8 cellular contexts compared by ENCODE assay signal in the genomic region with DNA sequence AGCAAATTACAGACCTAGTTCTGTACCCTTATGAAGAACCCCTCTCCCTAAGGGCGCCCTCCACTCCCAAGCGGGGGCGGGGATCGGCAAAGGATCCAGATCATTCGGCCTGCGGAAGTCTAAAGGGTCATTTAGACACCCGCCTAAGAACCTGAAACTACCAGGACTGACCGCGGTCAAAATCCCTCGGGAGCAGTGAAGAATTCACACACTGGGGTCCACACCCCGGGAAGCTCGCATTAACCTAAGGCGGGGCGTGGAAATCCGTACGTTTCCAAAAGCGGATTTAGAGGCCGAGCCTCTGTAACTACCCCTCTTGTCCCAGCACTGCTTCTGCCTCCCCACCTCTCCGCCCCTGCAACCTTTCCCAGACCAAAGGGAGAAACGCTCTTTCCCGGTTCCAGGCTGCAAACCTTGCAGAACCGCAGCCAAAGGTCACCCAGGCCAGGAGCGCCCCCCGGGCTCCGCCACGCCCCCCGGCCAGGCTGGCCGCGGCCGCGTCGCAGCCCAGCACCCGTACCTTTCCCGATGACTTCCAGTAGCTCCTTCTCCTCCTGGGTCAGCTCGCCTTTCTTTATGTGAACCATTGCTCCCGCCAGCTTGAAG. TPM values are rescaled to one million over a fixed set of nuclear protein-coding genes. Genes with fewer than 3 reads are reported as not detected.
DNase-seq lines count a peak whose midpoint lies in the region; ATAC-seq and TF ChIP-seq lines count a peak whose summit lies in the region.

No MANE protein-coding gene starts in this region.

- H3K27ac ChIP-seq in HEK293 (ENCODE audit: extremely low read depth, low read depth, low read length): peak overlapping the region; percentile 65; the same call in 1 of the 2 replicates
- H3K27ac ChIP-seq in RWPE2 (ENCODE audit: poor library complexity, severe bottlenecking): peak overlapping the region; percentile 66
- peak overlapping the region; percentile 72 for H3K27ac ChIP-seq in effector memory CD4-positive, alpha-beta T cell (ENCODE audit: insufficient read depth, low read length, poor library complexity, severe bottlenecking)

- POLR2A ChIA-PET in HEK293 (lab: Yijun Ruan, JAX): interaction anchor here (0.6 to 2.6 kb wide), 9 partner anchors 8 to 343 kb away, joined by 3 to 11 read pairs (median 7); no protein-coding TSS in a partner anchor

- no peak for TF ChIP-seq CTCF in HEK293 (tag by site-specific recombination; IDR thresholded peaks at IDR 0.05)
- no peak for TF ChIP-seq CTCF in RWPE2 (IDR thresholded peaks at IDR 0.05; ENCODE audit: poor library complexity, severe bottlenecking)
- no peak for TF ChIP-seq CTCF in mucosa of descending colon (IDR thresholded peaks at IDR 0.05)
- TF ChIP-seq CTCF in type B pancreatic cell (conservative IDR thresholded peaks at IDR 0.05): no peak

- peaks cover 42% of the 10 kb centered on the region for H3K4me1 Mint-ChIP-seq in type B pancreatic cell (ENCODE audit: unreplicated experiment)

- peak; percentile 33 for DNase-seq in COR-L47 (lab: John Stamatoyannopoulos, UW)
- peak; percentile 42 for DNase-seq in RWPE2 (ENCODE audit: low spot score)
- DNase-seq in effector memory CD4-positive, alpha-beta T cell: no peak
- DNase-seq in mucosa of descending colon: peak; percentile 63 to 75 (median 69)
- peak; percentile 75 for DNase-seq in type B pancreatic cell (ENCODE audit: extremely low spot score, unreplicated experiment)
- DNase-seq in KBM-7: no peak

- H3K9me3 ChIP-seq in HEK293 (ENCODE audit: control insufficient read depth, insufficient read depth, low read depth, low read length) (no peaks in the 10 kb centered on the region), RWPE2 (ENCODE audit: severe bottlenecking) (no peaks in the 10 kb centered on the region), mucosa of descending colon (no peaks in the 10 kb centered on the region)
- H3K9me3 ChIP-seq in effector memory CD4-positive, alpha-beta T cell (ENCODE audit: control insufficient read depth, low read length): no peaks in the 10 kb centered on the region

- H3K36me3 ChIP-seq in HEK293 (ENCODE audit: control insufficient read depth in 2 of 2, insufficient read depth in 1 of 2, low read length in 2 of 2): no peaks in the 10 kb centered on the region; a peak in 2 of 3 replicates
- H3K36me3 ChIP-seq in RWPE2 (ENCODE audit: low read depth): peaks cover 3% of the 10 kb centered on the region
- no peaks in the 10 kb centered on the region for H3K36me3 ChIP-seq in effector memory CD4-positive, alpha-beta T cell (ENCODE audit: control insufficient read depth, insufficient read depth, low read length)
- H3K36me3 ChIP-seq in mucosa of descending colon (ENCODE audit: low read depth): no peaks in the 10 kb centered on the region

- H3K4me3 ChIP-seq in HEK293 (ENCODE audit: low read depth, low read length): peak overlapping the region; percentile 82
- H3K4me3 ChIP-seq in RWPE2 (ENCODE audit: severe bottlenecking): peak overlapping the region; percentile 84
- H3K4me3 ChIP-seq in effector memory CD4-positive, alpha-beta T cell (ENCODE audit: insufficient read depth, low read depth, low read length, poor library complexity, severe bottlenecking): peak overlapping the region; percentile 98
- peak overlapping the region; percentile 52 for H3K4me3 ChIP-seq in mucosa of descending colon

- H3K27me3 ChIP-seq in RWPE2 (ENCODE audit: insufficient read depth, poor library complexity, severe bottlenecking): no peaks in the 10 kb centered on the region
- H3K27me3 ChIP-seq in effector memory CD4-positive, alpha-beta T cell (replicated peaks; ENCODE audit: control insufficient read depth, insufficient read depth, low read length, poor library complexity, severe bottlenecking): no peaks in the 10 kb centered on the region

- no peaks in the 10 kb centered on the region for H3K9me3 Mint-ChIP-seq in type B pancreatic cell

- CTCF ChIA-PET in HEK293 (lab: Yijun Ruan, JAX): no interaction called here

- H3K36me3 Mint-ChIP-seq in type B pancreatic cell: peaks cover 8% of the 10 kb centered on the region

- ATAC-seq in RWPE2 (ENCODE audit: low read depth) (peak; percentile 23), mucosa of descending colon (peak; percentile 43), HG03457 (IDR thresholded peaks at IDR 0.05; ENCODE audit: unreplicated experiment) (no peak)

- H3K27ac Mint-ChIP-seq in type B pancreatic cell: peak overlapping the region; percentile 96

- no peaks in the 10 kb centered on the region for H3K27me3 Mint-ChIP-seq in type B pancreatic cell

- H3K4me1 ChIP-seq in HEK293 (ENCODE audit: control insufficient read depth, insufficient read depth, low read length): 0 out of 2 replicates have a peak, but pooled peaks cover 7% of the 10 kb centered on the region
- H3K4me1 ChIP-seq in RWPE2 (ENCODE audit: insufficient read depth, poor library complexity, severe bottlenecking): peaks cover 30% of the 10 kb centered on the region
- peaks cover 10% of the 10 kb centered on the region for H3K4me1 ChIP-seq in effector memory CD4-positive, alpha-beta T cell (ENCODE audit: control insufficient read depth, insufficient read depth, low read length, poor library complexity, severe bottlenecking)
- peaks cover 21% of the 10 kb centered on the region for H3K4me1 ChIP-seq in mucosa of descending colon (ENCODE audit: low read depth)

- intact Hi-C loops in mucosa of descending colon (cut with DNase I, micrococcal nuclease): no loop called here

- in situ Hi-C loops in KBM-7 (cut with MboI; ENCODE audit: low pct_unique_long_range_greater_than_20kb, low sequenced_read_pairs): no loop called here

- peak overlapping the region; percentile 100 for H3K4me3 Mint-ChIP-seq in type B pancreatic cell

TF ChIP-seq in HEK293, 187 proteins besides CTCF, POLR2A, EP300 and RAD21 (continues in another document):
- peak; percentile 49 for TF ChIP-seq GLIS2 (tag by site-specific recombination; IDR thresholded peaks at IDR 0.05)
- peak; percentile 84 for TF ChIP-seq KLF9 (tag by site-specific recombination; IDR thresholded peaks at IDR 0.05; ENCODE audit: low read depth)
- no peak for TF ChIP-seq ZNF629 (tag by site-specific recombination; IDR thresholded peaks at IDR 0.05)
- TF ChIP-seq, protein P1, sequence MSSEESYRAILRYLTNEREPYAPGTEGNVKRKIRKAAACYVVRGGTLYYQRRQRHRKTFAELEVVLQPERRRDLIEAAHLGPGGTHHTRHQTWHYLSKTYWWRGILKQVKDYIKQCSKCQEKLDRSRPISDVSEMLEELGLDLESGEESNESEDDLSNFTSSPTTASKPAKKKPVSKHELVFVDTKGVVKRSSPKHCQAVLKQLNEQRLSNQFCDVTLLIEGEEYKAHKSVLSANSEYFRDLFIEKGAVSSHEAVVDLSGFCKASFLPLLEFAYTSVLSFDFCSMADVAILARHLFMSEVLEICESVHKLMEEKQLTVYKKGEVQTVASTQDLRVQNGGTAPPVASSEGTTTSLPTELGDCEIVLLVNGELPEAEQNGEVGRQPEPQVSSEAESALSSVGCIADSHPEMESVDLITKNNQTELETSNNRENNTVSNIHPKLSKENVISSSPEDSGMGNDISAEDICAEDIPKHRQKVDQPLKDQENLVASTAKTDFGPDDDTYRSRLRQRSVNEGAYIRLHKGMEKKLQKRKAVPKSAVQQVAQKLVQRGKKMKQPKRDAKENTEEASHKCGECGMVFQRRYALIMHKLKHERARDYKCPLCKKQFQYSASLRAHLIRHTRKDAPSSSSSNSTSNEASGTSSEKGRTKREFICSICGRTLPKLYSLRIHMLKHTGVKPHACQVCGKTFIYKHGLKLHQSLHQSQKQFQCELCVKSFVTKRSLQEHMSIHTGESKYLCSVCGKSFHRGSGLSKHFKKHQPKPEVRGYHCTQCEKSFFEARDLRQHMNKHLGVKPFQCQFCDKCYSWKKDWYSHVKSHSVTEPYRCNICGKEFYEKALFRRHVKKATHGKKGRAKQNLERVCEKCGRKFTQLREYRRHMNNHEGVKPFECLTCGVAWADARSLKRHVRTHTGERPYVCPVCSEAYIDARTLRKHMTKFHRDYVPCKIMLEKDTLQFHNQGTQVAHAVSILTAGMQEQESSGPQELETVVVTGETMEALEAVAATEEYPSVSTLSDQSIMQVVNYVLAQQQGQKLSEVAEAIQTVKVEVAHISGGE (tag by site-specific recombination; conservative IDR thresholded peaks at IDR 0.05; ENCODE audit: low read depth): 0 out of 2 replicates have a peak, but pooled peaks have one; percentile 5
- 0 out of 2 replicates have a peak, but pooled peaks have one; percentile 7 for TF ChIP-seq IKZF3 (tag by site-specific recombination; IDR thresholded peaks at IDR 0.05)
- peak; percentile 20; the same call in 1 of the 2 replicates for TF ChIP-seq GLIS1 (tag by site-specific recombination; IDR thresholded peaks at IDR 0.05)
- TF ChIP-seq TRIM28 (IDR thresholded peaks at IDR 0.05; ENCODE audit: borderline replicate concordance, low read length): no peak
- peak; percentile 47; the same call in 1 of the 2 replicates for TF ChIP-seq ZNF335 (tag by site-specific recombination; conservative IDR thresholded peaks at IDR 0.05)
- no peak for TF ChIP-seq ZNF114 (tag by site-specific recombination; IDR thresholded peaks at IDR 0.05)

RNA-seq across cellular contexts. Expression of gene ANKMY2, which starts 0.5 kb away (rescaled TPM):
- total RNA-seq in mucosa of descending colon (10 to 100 TPM; 19.5 to 25.8 (median 22.8) TPM), type B pancreatic cell (ENCODE audit: low replicate concordance) (15.2 and 21.5 TPM in 2 replicates)

RNA-seq across cellular contexts. Expression of gene BZW2, which starts 0.9 kb away (rescaled TPM):
- total RNA-seq in mucosa of descending colon (10 to 100 TPM; 44.8 to 67.0 (median 65.3) TPM), type B pancreatic cell (ENCODE audit: low replicate concordance) (73.3 and 89.8 TPM in 2 replicates)

Comparison
In these comparisons a context has a peak if more than half of its experiments do, and no peak if none do; other contexts are left out.
1. DNase-seq: peak in COR-L47 (single experiment), RWPE2 (single experiment), mucosa of descending colon (3 of 3) and type B pancreatic cell (single experiment); none in effector memory CD4-positive, alpha-beta T cell (0 of 3) and KBM-7 (single experiment).
2. Peak in every context shown above with its lines, with median percentiles within 50 percentile points of each other: H3K27ac ChIP-seq and H3K4me3 ChIP-seq.